In genomic region chr7:144835166-144835611, GRCh38 we compare ENCODE assay signal across 8 cellular contexts. TPM values are rescaled to one million over a fixed set of nuclear protein-coding genes. Genes with fewer than 3 reads are reported as not detected.
DNase-seq lines count a peak whose midpoint lies in the region; ATAC-seq and TF ChIP-seq lines count a peak whose summit lies in the region.

No MANE protein-coding gene starts in this region.

- no peaks in the 10 kb centered on the region for H3K9me3 ChIP-seq in SK-N-MC (ENCODE audit: low read depth, low read length)
- H3K9me3 ChIP-seq in mammary epithelial cell (replicated peaks; ENCODE audit: insufficient read depth, low read length): no peaks in the 10 kb centered on the region
- H3K9me3 ChIP-seq in skeletal muscle tissue (ENCODE audit: control insufficient read depth in 3 of 3, low read length in 3 of 3): no peaks in the 10 kb centered on the region

- peaks cover 3% of the 10 kb centered on the region for H3K4me1 ChIP-seq in mammary epithelial cell (ENCODE audit: insufficient read depth, low read length)
- peaks cover 0 to 15% (median 5%) of the 10 kb centered on the region in 3 donors for H3K4me1 ChIP-seq in skeletal muscle tissue (ENCODE audit: control insufficient read depth in 3 of 3, insufficient read depth in 3 of 3, low read length in 3 of 3)

- DNase-seq in GM06990 (ENCODE audit: extremely low read depth, insufficient read length) (no peak), KBM-7 (peak; percentile 75), SK-N-MC (ENCODE audit: low read depth, low spot score) (no peak), mammary epithelial cell (peak; percentile 20), iPS-NIHi7 (ENCODE audit: extremely low spot score) (peak; percentile 20), GOT3 (lab: John Stamatoyannopoulos, UW) (no peak)

- H3K79me2 ChIP-seq in mammary epithelial cell (ENCODE audit: insufficient read depth, low read length): no peaks in the 10 kb centered on the region

- TF ChIP-seq CTCF in GM06990 (IDR thresholded peaks at IDR 0.05; ENCODE audit: insufficient read depth, low read length, poor library complexity, severe bottlenecking): no peak
- TF ChIP-seq CTCF in mammary epithelial cell (conservative IDR thresholded peaks at IDR 0.05 in 1 of 2, IDR thresholded peaks at IDR 0.05 in 1 of 2; ENCODE audit: extremely low read depth in 1 of 2, insufficient read depth in 1 of 2, low read depth in 1 of 2, low read length in 2 of 2): no peak

- in situ Hi-C loops in KBM-7 (cut with MboI; ENCODE audit: low pct_unique_long_range_greater_than_20kb, low sequenced_read_pairs) (no loop called here), mammary epithelial cell (cut with MboI; ENCODE audit: low sequenced_read_pairs in 2 of 2) (no loop called here)

- CTCF ChIA-PET in mammary epithelial cell (lab: Charles Lee; ENCODE audit: low non-redundant PET): no interaction called here

- H3K4me3 ChIP-seq in GM06990 (replicated peaks; ENCODE audit: low read depth, low read length) (peak overlapping the region; percentile 89), SK-N-MC (peak overlapping the region; percentile 98), mammary epithelial cell (replicated peaks in 1 of 3; ENCODE audit: insufficient read depth in 1 of 3, low read depth in 2 of 3, low read length in 3 of 3) (peak overlapping the region; percentile 70 to 96 (median 87)), skeletal muscle tissue (ENCODE audit: low read length in 3 of 3) (peak overlapping the region; percentile 89 to 99 (median 97))

- peak overlapping the region; percentile 100 for H2AFZ ChIP-seq in mammary epithelial cell (ENCODE audit: low read depth, low read length)

- ATAC-seq in GM21737 (IDR thresholded peaks at IDR 0.05; ENCODE audit: unreplicated experiment): peak; percentile 37

- H3K36me3 ChIP-seq in GM06990 (ENCODE audit: control insufficient read depth, insufficient read depth, low read length) (no peaks in the 10 kb centered on the region), SK-N-MC (ENCODE audit: insufficient read depth, low read length) (no peaks in the 10 kb centered on the region), mammary epithelial cell (ENCODE audit: insufficient read depth, low read length) (no peaks in the 10 kb centered on the region), skeletal muscle tissue (ENCODE audit: control insufficient read depth in 3 of 3, insufficient read depth in 3 of 3, low read length in 3 of 3) (no peaks in the 10 kb centered on the region)

- H3K27ac ChIP-seq in SK-N-MC: peak overlapping the region; percentile 50; the same call in 1 of the 2 replicates
- H3K27ac ChIP-seq in mammary epithelial cell (ENCODE audit: insufficient read depth, low read depth, low read length): peak overlapping the region; percentile 55
- H3K27ac ChIP-seq in skeletal muscle tissue (ENCODE audit: low read depth, low read length): peak overlapping the region; percentile 87

- intact Hi-C loops in mammary epithelial cell (cut with micrococcal nuclease): no loop called here

- peak overlapping the region; percentile 99 for H3K4me2 ChIP-seq in mammary epithelial cell (ENCODE audit: insufficient read depth, low read depth, low read length)

- dilution Hi-C loops in mammary epithelial cell (cut with HindIII; ENCODE audit: low sequenced_read_pairs): no loop called here

- TSS peak; percentile 37 for BruUV-seq in mammary epithelial cell (replicated peaks; lab: Mats Ljungman, UMichigan)

- no peaks in the 10 kb centered on the region for H3K27me3 ChIP-seq in GM06990 (replicated peaks; ENCODE audit: control insufficient read depth, insufficient read depth, low read length)
- no peaks in the 10 kb centered on the region for H3K27me3 ChIP-seq in mammary epithelial cell (ENCODE audit: insufficient read depth, low read length)
- no peaks in the 10 kb centered on the region for H3K27me3 ChIP-seq in skeletal muscle tissue (ENCODE audit: control insufficient read depth in 3 of 3, insufficient read depth in 3 of 3, low read length in 3 of 3)

- H4K20me1 ChIP-seq in mammary epithelial cell (ENCODE audit: insufficient read depth, low read length): no peaks in the 10 kb centered on the region

- WGBS in mammary epithelial cell (ENCODE audit: low coverage, missing lambda C conversion rate): 2% methylated on average over 24 of the region's 24 CpGs

- H3K9ac ChIP-seq in SK-N-MC (ENCODE audit: insufficient read length) (peak overlapping the region; percentile 81), mammary epithelial cell (ENCODE audit: insufficient read depth, low read length) (peak overlapping the region; percentile 61), skeletal muscle tissue (ENCODE audit: low read depth in 1 of 3, low read length in 3 of 3) (peak overlapping the region; percentile 85 to 92 (median 92))

RNA-seq across cellular contexts. Expression of gene TPK1, which starts 0.7 kb away (rescaled TPM):
- total RNA-seq in mammary epithelial cell (1 to 10 TPM; 1.3 to 2.3 TPM), skeletal muscle tissue (7.3 TPM)
- polyA plus RNA-seq in mammary epithelial cell: 1.2 TPM
- not detected for polyA minus RNA-seq in mammary epithelial cell

Comparison
In these comparisons a context has a peak if more than half of its experiments do, and no peak if none do; other contexts are left out.
1. DNase-seq: peak in KBM-7 (single experiment), mammary epithelial cell (single experiment) and iPS-NIHi7 (single experiment); none in GM06990 (single experiment), SK-N-MC (single experiment) and GOT3 (single experiment).
2. Peak in every context shown above with its lines, with median percentiles within 50 percentile points of each other: H3K4me3 ChIP-seq, H3K27ac ChIP-seq and H3K9ac ChIP-seq.